ENCODE assay signal across 8 cellular contexts in genomic region chr1:88800382-88801051, GRCh38.
DNase-seq lines count a peak whose midpoint lies in the region; ATAC-seq and TF ChIP-seq lines count a peak whose summit lies in the region.

No MANE protein-coding gene starts in this region.

- H3K4me3 ChIP-seq in mucosa of descending colon (no peak overlapping the region), vagina (no peak overlapping the region)

- H3K27me3 Mint-ChIP-seq in chondrocyte (ENCODE audit: low read depth), result no peaks in the 10 kb centered on the region

- H3K27ac ChIP-seq in vagina, result no peak overlapping the region

- no peaks in the 10 kb centered on the region for H3K27me3 ChIP-seq in vagina

- H3K4me1 ChIP-seq in mucosa of descending colon (ENCODE audit: low read depth), result no peaks in the 10 kb centered on the region
- H3K4me1 ChIP-seq in vagina, result no peaks in the 10 kb centered on the region

- no peak for TF ChIP-seq POLR2A in vagina (IDR thresholded peaks at IDR 0.05)

- peaks cover 5% of the 10 kb centered on the region for H3K9me3 Mint-ChIP-seq in chondrocyte (ENCODE audit: low read depth)

- intact Hi-C loops in mucosa of descending colon (cut with DNase I, micrococcal nuclease) (no loop called here), vagina (cut with DNase I) (no loop called here)

- H3K36me3 Mint-ChIP-seq in chondrocyte (ENCODE audit: low read depth), result peaks cover 16% of the 10 kb centered on the region

- no peak overlapping the region for H3K4me3 Mint-ChIP-seq in chondrocyte (ENCODE audit: unreplicated experiment)

- peak; percentile 8 for DNase-seq in activated CD8-positive, alpha-beta memory T cell treated with anti-CD3 and anti-CD28 coated beads, Interleukin-2, amount 50 U/mL, for 24 hours (ENCODE audit: extremely low read depth)
- DNase-seq in activated CD8-positive, alpha-beta memory T cell treated with anti-CD3 and anti-CD28 coated beads, Interleukin-2, amount 50 U/mL, for 4 hours, result no peak
- peak; percentile 51 for DNase-seq in RPMI7951 (ENCODE audit: low read depth)
- DNase-seq in chondrocyte (ENCODE audit: low spot score), result no peak
- DNase-seq in mucosa of descending colon, result peak in 1 of 3 donors; percentile 55
- no peak for DNase-seq in vagina (ENCODE audit: extremely low spot score in 2 of 2)
- DNase-seq in SW480 (ENCODE audit: low spot score), result no peak

- H3K9me3 ChIP-seq in mucosa of descending colon, result no peaks in the 10 kb centered on the region
- H3K9me3 ChIP-seq in vagina, result no peaks in the 10 kb centered on the region

- H3K36me3 ChIP-seq in mucosa of descending colon (ENCODE audit: low read depth) (no peaks in the 10 kb centered on the region), vagina (peaks cover 0 to 34% of the 10 kb centered on the region in 2 donors)

- TF ChIP-seq CTCF in chondrocyte (IDR thresholded peaks at IDR 0.05) (peak; percentile 84), mucosa of descending colon (IDR thresholded peaks at IDR 0.05) (peak; percentile 15), vagina (IDR thresholded peaks at IDR 0.05) (peak in 1 of 3 experiments; percentile 33)

- ATAC-seq in mucosa of descending colon, result peak; percentile 67
- ATAC-seq in GM19328 (IDR thresholded peaks at IDR 0.05; ENCODE audit: unreplicated experiment), result no peak

- H3K27ac Mint-ChIP-seq in chondrocyte (ENCODE audit: unreplicated experiment), result no peak overlapping the region

- peaks cover 31% of the 10 kb centered on the region for H3K4me1 Mint-ChIP-seq in chondrocyte (ENCODE audit: low read depth)

Comparison
In these comparisons a context has a peak if more than half of its experiments do, and no peak if none do; other contexts are left out.
1. DNase-seq: peak in activated CD8-positive, alpha-beta memory T cell treated with anti-CD3 and anti-CD28 coated beads, Interleukin-2, amount 50 U/mL, for 24 hours (single experiment) and RPMI7951 (single experiment); none in activated CD8-positive, alpha-beta memory T cell treated with anti-CD3 and anti-CD28 coated beads, Interleukin-2, amount 50 U/mL, for 4 hours (single experiment), chondrocyte (single experiment), vagina (0 of 2) and SW480 (single experiment).